Comparison of ENCODE assay signal across 1 cellular context in the genomic region with DNA sequence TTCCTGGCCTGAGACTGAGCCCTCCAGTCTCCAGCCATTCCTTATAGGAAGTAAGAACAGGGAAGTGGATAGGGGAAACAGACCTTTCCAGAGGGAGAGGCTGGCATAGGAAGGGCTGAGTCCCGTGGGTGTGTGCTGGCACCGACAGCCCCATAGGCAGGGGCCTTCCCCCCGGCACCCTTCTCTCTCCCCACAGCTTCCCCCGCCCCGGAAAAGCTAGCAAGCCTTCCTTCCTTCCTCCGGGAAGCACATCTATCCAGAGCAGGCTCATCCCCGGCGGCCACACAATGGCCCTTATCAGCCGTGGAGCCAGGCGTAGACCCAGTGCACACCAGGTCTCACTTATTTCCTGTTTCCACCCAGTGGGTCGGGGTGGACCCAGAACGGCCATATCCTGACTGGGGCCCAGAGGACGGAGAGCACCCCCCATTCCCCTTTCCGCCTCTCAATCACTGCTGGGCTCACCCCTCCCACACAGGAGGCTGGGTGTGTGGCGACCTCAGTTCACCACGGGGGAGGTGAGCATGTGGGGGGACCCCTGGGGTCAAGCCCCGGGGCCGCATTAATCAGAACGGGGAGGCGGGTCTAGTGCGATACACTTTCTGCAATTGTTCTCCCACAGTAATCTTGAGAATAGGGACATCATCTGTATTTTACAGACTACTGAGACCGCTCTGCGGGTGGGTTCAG.
TF ChIP-seq lines count a peak whose summit lies in the region.

No MANE protein-coding gene starts in this region.

TF ChIP-seq in HepG2, 621 proteins besides CTCF, POLR2A, EP300 and RAD21:
- TF ChIP-seq, protein P1, sequence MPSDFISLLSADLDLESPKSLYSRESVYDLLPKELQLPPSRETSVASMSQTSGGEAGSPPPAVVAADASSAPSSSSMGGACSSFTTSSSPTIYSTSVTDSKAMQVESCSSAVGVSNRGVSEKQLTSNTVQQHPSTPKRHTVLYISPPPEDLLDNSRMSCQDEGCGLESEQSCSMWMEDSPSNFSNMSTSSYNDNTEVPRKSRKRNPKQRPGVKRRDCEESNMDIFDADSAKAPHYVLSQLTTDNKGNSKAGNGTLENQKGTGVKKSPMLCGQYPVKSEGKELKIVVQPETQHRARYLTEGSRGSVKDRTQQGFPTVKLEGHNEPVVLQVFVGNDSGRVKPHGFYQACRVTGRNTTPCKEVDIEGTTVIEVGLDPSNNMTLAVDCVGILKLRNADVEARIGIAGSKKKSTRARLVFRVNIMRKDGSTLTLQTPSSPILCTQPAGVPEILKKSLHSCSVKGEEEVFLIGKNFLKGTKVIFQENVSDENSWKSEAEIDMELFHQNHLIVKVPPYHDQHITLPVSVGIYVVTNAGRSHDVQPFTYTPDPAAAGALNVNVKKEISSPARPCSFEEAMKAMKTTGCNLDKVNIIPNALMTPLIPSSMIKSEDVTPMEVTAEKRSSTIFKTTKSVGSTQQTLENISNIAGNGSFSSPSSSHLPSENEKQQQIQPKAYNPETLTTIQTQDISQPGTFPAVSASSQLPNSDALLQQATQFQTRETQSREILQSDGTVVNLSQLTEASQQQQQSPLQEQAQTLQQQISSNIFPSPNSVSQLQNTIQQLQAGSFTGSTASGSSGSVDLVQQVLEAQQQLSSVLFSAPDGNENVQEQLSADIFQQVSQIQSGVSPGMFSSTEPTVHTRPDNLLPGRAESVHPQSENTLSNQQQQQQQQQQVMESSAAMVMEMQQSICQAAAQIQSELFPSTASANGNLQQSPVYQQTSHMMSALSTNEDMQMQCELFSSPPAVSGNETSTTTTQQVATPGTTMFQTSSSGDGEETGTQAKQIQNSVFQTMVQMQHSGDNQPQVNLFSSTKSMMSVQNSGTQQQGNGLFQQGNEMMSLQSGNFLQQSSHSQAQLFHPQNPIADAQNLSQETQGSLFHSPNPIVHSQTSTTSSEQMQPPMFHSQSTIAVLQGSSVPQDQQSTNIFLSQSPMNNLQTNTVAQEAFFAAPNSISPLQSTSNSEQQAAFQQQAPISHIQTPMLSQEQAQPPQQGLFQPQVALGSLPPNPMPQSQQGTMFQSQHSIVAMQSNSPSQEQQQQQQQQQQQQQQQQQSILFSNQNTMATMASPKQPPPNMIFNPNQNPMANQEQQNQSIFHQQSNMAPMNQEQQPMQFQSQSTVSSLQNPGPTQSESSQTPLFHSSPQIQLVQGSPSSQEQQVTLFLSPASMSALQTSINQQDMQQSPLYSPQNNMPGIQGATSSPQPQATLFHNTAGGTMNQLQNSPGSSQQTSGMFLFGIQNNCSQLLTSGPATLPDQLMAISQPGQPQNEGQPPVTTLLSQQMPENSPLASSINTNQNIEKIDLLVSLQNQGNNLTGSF (CRISPR knock-in tag; IDR thresholded peaks at IDR 0.05): no peak
- no peak for TF ChIP-seq ZNF562 (CRISPR knock-in tag; IDR thresholded peaks at IDR 0.05; ENCODE audit: borderline replicate concordance)
- TF ChIP-seq FOXK2 (IDR thresholded peaks at IDR 0.05): no peak
- no peak for TF ChIP-seq MYC (CRISPR knock-in tag; IDR thresholded peaks at IDR 0.05; ENCODE audit: borderline replicate concordance)
- no peak for TF ChIP-seq ZFAT (CRISPR knock-in tag; conservative IDR thresholded peaks at IDR 0.05)
- no peak for TF ChIP-seq YY1 (IDR thresholded peaks at IDR 0.05; ENCODE audit: insufficient read depth, insufficient replicate concordance, low read depth, low read length)
- no peak for TF ChIP-seq ZNF354B (CRISPR knock-in tag; IDR thresholded peaks at IDR 0.05)
- TF ChIP-seq ZNF207 (IDR thresholded peaks at IDR 0.05; ENCODE audit: borderline replicate concordance): no peak
- no peak for TF ChIP-seq ASH2L (IDR thresholded peaks at IDR 0.05; ENCODE audit: insufficient read length, low read depth, low read length)
- TF ChIP-seq PCBP1 (IDR thresholded peaks at IDR 0.05; ENCODE audit: borderline replicate concordance, low read depth, low read length): no peak
- no peak for TF ChIP-seq ZNF841 (CRISPR knock-in tag; IDR thresholded peaks at IDR 0.05; ENCODE audit: borderline replicate concordance)
- TF ChIP-seq, protein P2, sequence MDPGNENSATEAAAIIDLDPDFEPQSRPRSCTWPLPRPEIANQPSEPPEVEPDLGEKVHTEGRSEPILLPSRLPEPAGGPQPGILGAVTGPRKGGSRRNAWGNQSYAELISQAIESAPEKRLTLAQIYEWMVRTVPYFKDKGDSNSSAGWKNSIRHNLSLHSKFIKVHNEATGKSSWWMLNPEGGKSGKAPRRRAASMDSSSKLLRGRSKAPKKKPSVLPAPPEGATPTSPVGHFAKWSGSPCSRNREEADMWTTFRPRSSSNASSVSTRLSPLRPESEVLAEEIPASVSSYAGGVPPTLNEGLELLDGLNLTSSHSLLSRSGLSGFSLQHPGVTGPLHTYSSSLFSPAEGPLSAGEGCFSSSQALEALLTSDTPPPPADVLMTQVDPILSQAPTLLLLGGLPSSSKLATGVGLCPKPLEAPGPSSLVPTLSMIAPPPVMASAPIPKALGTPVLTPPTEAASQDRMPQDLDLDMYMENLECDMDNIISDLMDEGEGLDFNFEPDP (CRISPR knock-in tag; conservative IDR thresholded peaks at IDR 0.05): no peak
- no peak for TF ChIP-seq ZNF660 (CRISPR knock-in tag; IDR thresholded peaks at IDR 0.05; ENCODE audit: borderline replicate concordance, low read depth)
- TF ChIP-seq WIZ (CRISPR knock-in tag; IDR thresholded peaks at IDR 0.05): no peak
- no peak for TF ChIP-seq NRL (CRISPR knock-in tag; IDR thresholded peaks at IDR 0.05; ENCODE audit: borderline replicate concordance)
